Comparison of ENCODE assay signal across 8 cellular contexts in the genomic region with DNA sequence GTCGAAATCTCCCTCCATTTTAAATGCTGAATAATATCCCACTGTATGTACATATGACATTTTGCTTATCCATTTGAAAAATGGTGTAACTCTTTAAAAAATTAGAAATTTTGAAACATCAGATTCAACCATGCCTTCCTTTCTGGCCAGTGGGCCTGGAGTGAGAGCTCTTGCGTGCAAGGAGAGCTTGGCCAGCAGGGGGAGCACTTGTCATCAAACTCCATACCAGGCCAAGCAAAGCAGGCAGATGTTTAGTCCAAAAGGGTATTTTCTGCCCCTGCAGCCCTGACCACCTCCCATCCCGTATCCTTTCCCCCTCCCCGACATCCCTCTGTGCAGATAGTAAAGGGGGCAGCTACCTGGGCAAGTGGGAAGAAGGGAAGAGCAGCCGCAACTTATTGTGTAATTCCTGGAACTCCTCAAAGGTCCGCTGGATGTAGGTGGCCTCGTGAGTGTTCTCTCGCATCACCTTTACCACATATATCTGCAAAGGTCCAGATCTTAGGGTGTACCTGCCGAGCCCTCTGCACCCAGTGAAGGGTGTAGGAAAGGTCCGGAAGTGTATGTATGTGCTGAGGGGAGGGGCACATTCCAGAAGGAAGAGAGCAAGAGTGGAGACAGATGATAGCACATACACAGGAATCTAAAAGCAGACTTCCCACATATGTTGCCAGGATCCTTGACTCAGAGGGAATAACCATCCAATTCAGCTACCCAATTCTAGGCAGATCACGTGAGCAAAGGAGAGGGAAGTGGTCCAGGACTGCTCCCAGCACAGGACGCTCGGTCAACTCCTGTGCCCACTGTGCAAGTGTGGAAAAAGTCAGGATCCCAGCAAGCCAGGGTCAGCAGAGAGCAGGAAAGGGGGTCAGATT. TPM values are rescaled to one million over a fixed set of nuclear protein-coding genes. Genes with fewer than 3 reads are reported as not detected.
DNase-seq lines count a peak whose midpoint lies in the region; ATAC-seq and TF ChIP-seq lines count a peak whose summit lies in the region.

No MANE protein-coding gene starts in this region.

- no peaks in the 10 kb centered on the region for H3K27me3 ChIP-seq in right atrium auricular region

- no peaks in the 10 kb centered on the region for H3K9me3 ChIP-seq in right atrium auricular region

- peaks cover 0 to 32% of the 10 kb centered on the region in 2 donors for H3K4me1 ChIP-seq in right atrium auricular region

- peak; percentile 43 for TF ChIP-seq CTCF in GM12801 (IDR thresholded peaks at IDR 0.05; ENCODE audit: extremely low read depth, insufficient read length)
- TF ChIP-seq CTCF in right atrium auricular region (IDR thresholded peaks at IDR 0.05), result peak; percentile 87 to 90

- H3K36me3 ChIP-seq in right atrium auricular region, result peaks cover 84% of the 10 kb centered on the region

- no peak overlapping the region for H3K4me3 ChIP-seq in right atrium auricular region

- H3K27ac ChIP-seq in angular gyrus (ENCODE audit: low read depth, low read length), result peak overlapping the region; percentile 14
- H3K27ac ChIP-seq in right atrium auricular region, result no peak overlapping the region

- ATAC-seq in sciatic nerve (peak; percentile 62), HG03571 (IDR thresholded peaks at IDR 0.05; ENCODE audit: unreplicated experiment) (no peak), GM18520 (IDR thresholded peaks at IDR 0.05; ENCODE audit: unreplicated experiment) (no peak)

- intact Hi-C loops in sciatic nerve (cut with DNase I), result no loop called here

- DNase-seq in NCI-H1105 treated with DMSO at 0.1 percent for 48 hours (lab: John Stamatoyannopoulos, UW) (peak; percentile 62), T1000 (lab: John Stamatoyannopoulos, UW) (peak; percentile 48), right atrium auricular region (ENCODE audit: low spot score) (peak; percentile 87), sciatic nerve (ENCODE audit: low spot score) (peak; percentile 92)

RNA-seq across cellular contexts. Expression of gene PPP1R15B, which starts 19.9 kb away (rescaled TPM):
- total RNA-seq in right atrium auricular region, result 10 to 100 TPM; 27.3 to 30.9 TPM
- total RNA-seq in sciatic nerve, result 38.7 TPM
